17 cellular contexts compared by ENCODE assay signal in genomic region chr21:44211574-44211973, GRCh38. TPM values are rescaled to one million over a fixed set of nuclear protein-coding genes. Genes with fewer than 3 reads are reported as not detected.
"Had no signal": no experiment of that assay in that cellular context is flagged by ENCODE, and none has a peak within 500 bp of the region (broad histone marks: within the 10 kb centered on the region; RNA-seq: fewer than 3 reads in every experiment).

No MANE protein-coding gene starts in this region.

RNA-seq across cellular contexts. Expression of gene ICOSLG, which starts 29.2 kb away (rescaled TPM):
- total RNA-seq: ascending aorta had no signal

RNA-seq across cellular contexts. Expression of gene DNMT3L, which starts 50.1 kb away (rescaled TPM):
- total RNA-seq: activated naive CD4-positive, alpha-beta T cell treated with anti-CD3 and anti-CD28 coated beads for 36 hours; activated naive CD8-positive, alpha-beta T cell treated with anti-CD3 and anti-CD28 coated beads for 36 hours; activated naive CD8-positive, alpha-beta T cell treated with anti-CD3 and anti-CD28 coated beads, Interleukin-2, amount 10 ng/mL, durations not matched to agents 7 days and 5 days; activated T-cell treated with anti-CD3 and anti-CD28 coated beads, Interleukin-2, amount 50 U/mL, for 4 hours; activated T-helper 1 cell treated with anti-CD3 and anti-CD28 coated beads, Interleukin-12 subunit alpha, Interleukin-12 subunit beta, Interleukin-2, Interleukin-4 antibody, amounts not matched to agents 30 ng/mL and 10 ng/mL and 1 ng/mL, durations not matched to agents 14 hours and 24 hours and 36 hours; activated T-helper 2 cell treated with anti-CD3 and anti-CD28 coated beads, Interferon-gamma antibody, Interleukin-2, Interleukin-4, amounts not matched to agents 10 μg/mL and 5 μg/mL and 100 μg/mL, durations not matched to agents 14 hours and 24 hours and 36 hours; adrenal gland; aorta; ascending aorta; astrocyte; body of pancreas; breast epithelium; bronchial epithelial cell; cardiac muscle cell; cardiac septum; cerebellum; chondrocyte had no signal
